Comparison of ENCODE assay signal across 7 cellular contexts in the genomic region with DNA sequence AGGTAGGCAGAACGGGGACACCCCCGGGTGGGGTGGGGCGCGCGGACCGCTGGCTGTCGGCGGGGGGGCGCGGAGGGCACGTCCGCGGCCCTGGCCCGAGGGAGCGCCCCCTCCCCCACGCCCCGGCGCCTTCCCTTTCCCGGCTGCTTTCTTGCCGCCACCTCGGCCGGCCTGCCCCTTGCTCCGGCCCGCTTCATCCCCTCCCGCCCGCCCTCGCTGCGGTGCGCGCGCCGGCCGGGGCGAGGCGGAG. TPM values are rescaled to one million over a fixed set of nuclear protein-coding genes. Genes with fewer than 3 reads are reported as not detected.
DNase-seq lines count a peak whose midpoint lies in the region; ATAC-seq, FAIRE-seq and TF ChIP-seq lines count a peak whose summit lies in the region.

No MANE protein-coding gene starts in this region.

- peaks cover 2% of the 10 kb centered on the region for H3K9me1 ChIP-seq in K562 (ENCODE audit: control insufficient read depth, insufficient read depth, low read length)

- H3K9me3 ChIP-seq in K562 (replicated peaks; ENCODE audit: control insufficient read depth, insufficient read depth, low read depth, low read length) = peaks cover 6% of the 10 kb centered on the region
- no peaks in the 10 kb centered on the region for H3K9me3 ChIP-seq in lung (ENCODE audit: control insufficient read depth in 2 of 2, insufficient read depth in 1 of 2, low read length in 1 of 2)

- H3K4me3 ChIP-seq in K562 = peak overlapping the region; percentile 85
- peak overlapping the region; percentile 93 for H3K4me3 ChIP-seq in lung

- peak in 3 of 4 experiments; percentile 79 to 91 (median 90) for DNase-seq in K562 (ENCODE audit: extremely low read depth in 1 of 4, low spot score in 3 of 4)
- DNase-seq in lung (ENCODE audit: low spot score) = no peak
- DNase-seq in stimulated activated naive CD4-positive, alpha-beta T cell (lab: John Stamatoyannopoulos, UW) = no peak
- no peak for DNase-seq in H54 (ENCODE audit: insufficient read length, low spot score)

- TF ChIP-seq CTCF in K562 (IDR thresholded peaks at IDR 0.05 in 2 of 3, conservative IDR thresholded peaks at IDR 0.05 in 1 of 3; ENCODE audit: insufficient read depth in 2 of 3, low read depth in 1 of 3, low read length in 3 of 3) (no peak), lung (IDR thresholded peaks at IDR 0.05; ENCODE audit: control extremely low read depth, extremely low read depth) (no peak)

- BruUV-seq in K562 (replicated peaks; lab: Mats Ljungman, UMichigan) = no TSS peak

- 0% methylated on average over 15 of the region's 35 CpGs for WGBS in K562 (ENCODE audit: insufficient coverage, low coverage, missing lambda C conversion rate)
- 1 to 2% methylated on average over 9 to 35 of the region's 35 CpGs for WGBS in lung, 2 donors

- ATAC-seq in GM18907 (IDR thresholded peaks at IDR 0.05; ENCODE audit: unreplicated experiment) = peak; percentile 34
- peak; percentile 17 for ATAC-seq in HG03432 (IDR thresholded peaks at IDR 0.05; ENCODE audit: unreplicated experiment)
- ATAC-seq in K562 = no peak
- no peak for ATAC-seq in lung (ENCODE audit: insufficient read depth, low FRiP score)
- ATAC-seq in GM18861 (IDR thresholded peaks at IDR 0.05; ENCODE audit: unreplicated experiment) = no peak

- H3K27ac ChIP-seq in K562 (ENCODE audit: extremely low read depth, low read depth, low read length) = peak overlapping the region; percentile 97
- H3K27ac ChIP-seq in lung (ENCODE audit: low read depth in 1 of 2, low read length in 1 of 2) = peak overlapping the region; percentile 99

- peak overlapping the region; percentile 93 to 95 for H3K9ac ChIP-seq in K562 (ENCODE audit: insufficient read depth in 1 of 2, low read depth in 2 of 2, low read length in 2 of 2)

- H3K4me1 ChIP-seq in K562 (replicated peaks in 1 of 2; ENCODE audit: control insufficient read depth in 2 of 2, insufficient read depth in 2 of 2, low read length in 2 of 2) = peaks cover 12 to 15% of the 10 kb centered on the region in 2 experiments
- H3K4me1 ChIP-seq in lung (ENCODE audit: control insufficient read depth in 2 of 2, insufficient read depth in 2 of 2, low read length in 2 of 2) = peaks cover 6 to 9% of the 10 kb centered on the region in 2 donors

- peak overlapping the region; percentile 97; the same call in 1 of the 2 replicates for H3K4me2 ChIP-seq in K562 (ENCODE audit: insufficient read depth, low read length)

- H2AFZ ChIP-seq in K562 (ENCODE audit: low read depth, low read length) = peak overlapping the region; percentile 99; the same call in 1 of the 2 replicates

- TF ChIP-seq EP300 in K562 (IDR thresholded peaks at IDR 0.05; ENCODE audit: low read length) = no peak

- no peak for TF ChIP-seq RAD21 in K562 (CRISPR knock-in tag; conservative IDR thresholded peaks at IDR 0.05 in 1 of 2, IDR thresholded peaks at IDR 0.05 in 1 of 2)

- intact Hi-C loops in K562 (cut with micrococcal nuclease) = loop anchor here (2.0 to 10.0 kb wide), 2 partner anchors 39 to 229 kb away; no protein-coding TSS in a partner anchor

- POLR2A ChIA-PET in K562 (lab: Yijun Ruan, JAX) = interaction anchor here (0.9 to 3.7 kb wide), 18 partner anchors 9 to 208 kb away, joined by 3 to 72 read pairs (median 10); a partner anchor contains a TSS

- in situ Hi-C loops in K562 (cut with MboI) = loop anchor here (10.0 kb wide), 1 partner anchor 899 kb away; no protein-coding TSS in a partner anchor

- no peak for FAIRE-seq in K562 (lab: Jason Lieb, UNC)
- no peak for FAIRE-seq in H54 (lab: Jason Lieb, UNC)

- H3K36me3 ChIP-seq in K562 (ENCODE audit: control insufficient read depth, insufficient read depth, low read length) (peaks cover 31% of the 10 kb centered on the region), lung (ENCODE audit: control insufficient read depth in 2 of 2, insufficient read depth in 2 of 2, low read length in 2 of 2) (no peaks in the 10 kb centered on the region)

- peaks cover 57% of the 10 kb centered on the region for H3K79me2 ChIP-seq in K562 (ENCODE audit: control insufficient read depth, insufficient read depth, low read length)

- TF ChIP-seq POLR2A in K562 (conservative IDR thresholded peaks at IDR 0.05) (no peak), H54 (IDR thresholded peaks at IDR 0.05; ENCODE audit: low read depth, low read length) (no peak)

- CTCF ChIA-PET in K562 (lab: Yijun Ruan, JAX; ENCODE audit: low intra/inter-chr PET ratio) = no interaction called here

- H3K27me3 ChIP-seq in K562 (ENCODE audit: control insufficient read depth in 2 of 2, insufficient read depth in 2 of 2, low read length in 2 of 2) = no peaks in the 10 kb centered on the region
- H3K27me3 ChIP-seq in lung (ENCODE audit: control insufficient read depth, insufficient read depth) = no peaks in the 10 kb centered on the region

- H4K20me1 ChIP-seq in K562 (replicated peaks; ENCODE audit: control insufficient read depth, insufficient read depth, low read length) = peaks cover 36% of the 10 kb centered on the region

TF ChIP-seq in K562, 482 proteins besides CTCF, POLR2A, EP300 and RAD21 (continues in another document):
- TF ChIP-seq BHLHE40 (IDR thresholded peaks at IDR 0.05; ENCODE audit: low read length) = no peak
- TF ChIP-seq, protein P1, sequence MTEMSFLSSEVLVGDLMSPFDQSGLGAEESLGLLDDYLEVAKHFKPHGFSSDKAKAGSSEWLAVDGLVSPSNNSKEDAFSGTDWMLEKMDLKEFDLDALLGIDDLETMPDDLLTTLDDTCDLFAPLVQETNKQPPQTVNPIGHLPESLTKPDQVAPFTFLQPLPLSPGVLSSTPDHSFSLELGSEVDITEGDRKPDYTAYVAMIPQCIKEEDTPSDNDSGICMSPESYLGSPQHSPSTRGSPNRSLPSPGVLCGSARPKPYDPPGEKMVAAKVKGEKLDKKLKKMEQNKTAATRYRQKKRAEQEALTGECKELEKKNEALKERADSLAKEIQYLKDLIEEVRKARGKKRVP (CRISPR knock-in tag; IDR thresholded peaks at IDR 0.05) = no peak
- TF ChIP-seq, protein P2, sequence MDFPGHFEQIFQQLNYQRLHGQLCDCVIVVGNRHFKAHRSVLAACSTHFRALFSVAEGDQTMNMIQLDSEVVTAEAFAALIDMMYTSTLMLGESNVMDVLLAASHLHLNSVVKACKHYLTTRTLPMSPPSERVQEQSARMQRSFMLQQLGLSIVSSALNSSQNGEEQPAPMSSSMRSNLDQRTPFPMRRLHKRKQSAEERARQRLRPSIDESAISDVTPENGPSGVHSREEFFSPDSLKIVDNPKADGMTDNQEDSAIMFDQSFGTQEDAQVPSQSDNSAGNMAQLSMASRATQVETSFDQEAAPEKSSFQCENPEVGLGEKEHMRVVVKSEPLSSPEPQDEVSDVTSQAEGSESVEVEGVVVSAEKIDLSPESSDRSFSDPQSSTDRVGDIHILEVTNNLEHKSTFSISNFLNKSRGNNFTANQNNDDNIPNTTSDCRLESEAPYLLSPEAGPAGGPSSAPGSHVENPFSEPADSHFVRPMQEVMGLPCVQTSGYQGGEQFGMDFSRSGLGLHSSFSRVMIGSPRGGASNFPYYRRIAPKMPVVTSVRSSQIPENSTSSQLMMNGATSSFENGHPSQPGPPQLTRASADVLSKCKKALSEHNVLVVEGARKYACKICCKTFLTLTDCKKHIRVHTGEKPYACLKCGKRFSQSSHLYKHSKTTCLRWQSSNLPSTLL (IDR thresholded peaks at IDR 0.05) = no peak
- 0 out of 2 replicates have a peak, but pooled peaks have one; percentile 8 for TF ChIP-seq ZNF830 (CRISPR knock-in tag; IDR thresholded peaks at IDR 0.05)

RNA-seq across cellular contexts. Expression of a gene that starts 0.4 kb away (rescaled TPM):
- total RNA-seq in K562 (2011; cell fraction: chromatin; rRNA removed; ENCODE audit: low replicate concordance) = 131 and 315 TPM in 2 replicates
- 118 and 122 TPM in 2 replicates for total RNA-seq in K562 (2011; cell fraction: nucleolus; rRNA removed)
- 147 and 249 TPM in 2 replicates for total RNA-seq in K562 (2011; cell fraction: nucleoplasm; rRNA removed)
- total RNA-seq in K562 (2014; rRNA removed) (516 and 526 TPM in 2 replicates), K562 (2014; rRNA removed; fragmentation: Illumina TruSeq; extraction: Trizol) (624 and 729 TPM in 2 replicates), K562 (2015; rRNA removed; fragmentation: Illumina TruSeq; extraction: Trizol) (726 and 732 TPM in 2 replicates), K562 (2021) (504 and 509 TPM in 2 replicates), lung (100 to 1,000 TPM; 255 to 351 TPM)
- polyA plus RNA-seq in K562 (2011; rRNA removed) (544 and 809 TPM in 2 replicates), K562 (2014; fragmentation: Illumina TruSeq; extraction: Trizol) (790 and 902 TPM in 2 replicates), K562 (2014; fragmentation: Nextera tagmentation; extraction: Ambion mirVana) (100 to 1,000 TPM; 219 to 224 TPM), K562 (2014; rRNA removed) (455 and 489 TPM in 2 replicates), lung (100 to 1,000 TPM; 143 to 240 TPM)
- polyA plus RNA-seq in K562 (2011; cell fraction: cytosol; rRNA removed) = 202 and 314 TPM in 2 replicates
- 169 and 199 TPM in 2 replicates for polyA plus RNA-seq in K562 (2011; cell fraction: nucleus; rRNA removed)
- polyA plus RNA-seq in K562 (2012) = 376 and 498 TPM in 2 replicates
- polyA minus RNA-seq in K562 (2011; rRNA and poly(A)+ RNA removed) = 866 and 913 TPM in 2 replicates
- polyA minus RNA-seq in K562 (2011; cell fraction: cytosol; rRNA and poly(A)+ RNA removed) = 292 and 382 TPM in 2 replicates
- polyA minus RNA-seq in K562 (2011; cell fraction: nucleus; rRNA and poly(A)+ RNA removed) = 176 and 203 TPM in 2 replicates

RNA-seq across cellular contexts. Expression of a gene that starts 28.5 kb away (rescaled TPM):
- total RNA-seq in K562 (2011; cell fraction: chromatin; rRNA removed; ENCODE audit: low replicate concordance) = 2.8 and 4.0 TPM in 2 replicates
- 1.7 and 2.8 TPM in 2 replicates for total RNA-seq in K562 (2011; cell fraction: nucleolus; rRNA removed)
- total RNA-seq in K562 (2011; cell fraction: nucleoplasm; rRNA removed) = 2.3 and 2.6 TPM in 2 replicates
- 1.3 TPM in 2 replicates for total RNA-seq in K562 (2014; rRNA removed)
- 1.6 and 1.7 TPM in 2 replicates for total RNA-seq in K562 (2014; rRNA removed; fragmentation: Illumina TruSeq; extraction: Trizol)
- 2.3 and 2.5 TPM in 2 replicates for total RNA-seq in K562 (2015; rRNA removed; fragmentation: Illumina TruSeq; extraction: Trizol)
- total RNA-seq in K562 (2021) = 2.0 and 3.8 TPM in 2 replicates
- polyA plus RNA-seq in K562 (2011; rRNA removed) = 0.79 and 2.3 TPM in 2 replicates
- polyA plus RNA-seq in K562 (2011; cell fraction: cytosol; rRNA removed) = 0.55 and 2.2 TPM in 2 replicates
- polyA plus RNA-seq in K562 (2011; cell fraction: nucleus; rRNA removed) = 0.83 and 4.6 TPM in 2 replicates
- polyA plus RNA-seq in K562 (2012) = 1.5 and 3.3 TPM in 2 replicates
- 4.8 and 4.9 TPM in 2 replicates for polyA plus RNA-seq in K562 (2014; fragmentation: Illumina TruSeq; extraction: Trizol)
- 1 to 10 TPM; 1.2 to 2.3 TPM for polyA plus RNA-seq in K562 (2014; fragmentation: Nextera tagmentation; extraction: Ambion mirVana)
- polyA plus RNA-seq in K562 (2014; rRNA removed) = 1.4 and 2.5 TPM in 2 replicates
- 2.8 and 5.4 TPM in 2 replicates for polyA minus RNA-seq in K562 (2011; rRNA and poly(A)+ RNA removed)
- polyA minus RNA-seq in K562 (2011; cell fraction: cytosol; rRNA and poly(A)+ RNA removed) = 0.73 and 3.0 TPM in 2 replicates
- 1.8 and 4.7 TPM in 2 replicates for polyA minus RNA-seq in K562 (2011; cell fraction: nucleus; rRNA and poly(A)+ RNA removed)
- total RNA-seq in lung = under 1 TPM in 1 of 2 donors, not detected in 1; 0.12 TPM
- polyA plus RNA-seq in lung = under 1 TPM; 0.16 to 0.19 TPM

Comparison
In these comparisons a context has a peak if more than half of its experiments do, and no peak if none do; other contexts are left out.
1. ATAC-seq: peak in GM18907 (single experiment) and HG03432 (single experiment); none in K562 (single experiment), lung (single experiment) and GM18861 (single experiment).
2. DNase-seq: peak in K562 (3 of 4); none in lung (single experiment), stimulated activated naive CD4-positive, alpha-beta T cell (0 of 6) and H54 (single experiment).